ENCODE assay signal across 1 cellular context in the genomic region with DNA sequence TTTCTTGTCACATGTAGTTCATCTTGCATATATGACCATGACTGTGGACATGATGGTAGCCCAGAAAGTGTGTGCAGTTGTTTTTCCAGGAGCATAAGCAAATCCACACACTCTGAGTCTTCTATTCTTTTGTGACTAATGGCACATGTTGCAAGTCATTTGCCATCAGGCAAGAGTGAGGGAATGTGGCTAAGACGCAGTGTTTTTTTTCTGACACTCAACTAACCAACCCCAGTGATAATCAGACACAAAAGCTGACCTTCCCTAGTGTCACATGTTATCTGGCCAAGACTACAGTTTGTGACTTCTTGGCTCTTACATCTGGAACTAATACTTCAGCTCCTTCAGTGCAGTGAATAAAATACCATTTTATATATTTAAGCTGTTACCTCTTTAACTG.
TF ChIP-seq lines count a peak whose summit lies in the region.

No MANE protein-coding gene starts in this region.

TF ChIP-seq in K562, 482 proteins besides CTCF, POLR2A, EP300 and RAD21 (continued from another document):
- TF ChIP-seq VEZF1 (CRISPR knock-in tag; IDR thresholded peaks at IDR 0.05) = peak; percentile 31; the same call in 1 of the 2 replicates
- TF ChIP-seq TRIM24 (IDR thresholded peaks at IDR 0.05) = peak in 1 of 2 experiments; percentile 46; a peak in 1 of 4 replicates
- peak; percentile 62 for TF ChIP-seq C11orf30 (IDR thresholded peaks at IDR 0.05; ENCODE audit: low read depth)
- TF ChIP-seq EP400 (IDR thresholded peaks at IDR 0.05) = peak; percentile 73
- peak; percentile 62; the same call in 1 of the 2 replicates for TF ChIP-seq MAFG (tag; conservative IDR thresholded peaks at IDR 0.05)
- peak; percentile 81 for TF ChIP-seq CEBPG (CRISPR knock-in tag; IDR thresholded peaks at IDR 0.05)
- peak in 1 of 2 experiments; percentile 46; a peak in 1 of 4 replicates for TF ChIP-seq CEBPG (tag; conservative IDR thresholded peaks at IDR 0.05 in 1 of 2, IDR thresholded peaks at IDR 0.05 in 1 of 2)
- TF ChIP-seq, protein P1, sequence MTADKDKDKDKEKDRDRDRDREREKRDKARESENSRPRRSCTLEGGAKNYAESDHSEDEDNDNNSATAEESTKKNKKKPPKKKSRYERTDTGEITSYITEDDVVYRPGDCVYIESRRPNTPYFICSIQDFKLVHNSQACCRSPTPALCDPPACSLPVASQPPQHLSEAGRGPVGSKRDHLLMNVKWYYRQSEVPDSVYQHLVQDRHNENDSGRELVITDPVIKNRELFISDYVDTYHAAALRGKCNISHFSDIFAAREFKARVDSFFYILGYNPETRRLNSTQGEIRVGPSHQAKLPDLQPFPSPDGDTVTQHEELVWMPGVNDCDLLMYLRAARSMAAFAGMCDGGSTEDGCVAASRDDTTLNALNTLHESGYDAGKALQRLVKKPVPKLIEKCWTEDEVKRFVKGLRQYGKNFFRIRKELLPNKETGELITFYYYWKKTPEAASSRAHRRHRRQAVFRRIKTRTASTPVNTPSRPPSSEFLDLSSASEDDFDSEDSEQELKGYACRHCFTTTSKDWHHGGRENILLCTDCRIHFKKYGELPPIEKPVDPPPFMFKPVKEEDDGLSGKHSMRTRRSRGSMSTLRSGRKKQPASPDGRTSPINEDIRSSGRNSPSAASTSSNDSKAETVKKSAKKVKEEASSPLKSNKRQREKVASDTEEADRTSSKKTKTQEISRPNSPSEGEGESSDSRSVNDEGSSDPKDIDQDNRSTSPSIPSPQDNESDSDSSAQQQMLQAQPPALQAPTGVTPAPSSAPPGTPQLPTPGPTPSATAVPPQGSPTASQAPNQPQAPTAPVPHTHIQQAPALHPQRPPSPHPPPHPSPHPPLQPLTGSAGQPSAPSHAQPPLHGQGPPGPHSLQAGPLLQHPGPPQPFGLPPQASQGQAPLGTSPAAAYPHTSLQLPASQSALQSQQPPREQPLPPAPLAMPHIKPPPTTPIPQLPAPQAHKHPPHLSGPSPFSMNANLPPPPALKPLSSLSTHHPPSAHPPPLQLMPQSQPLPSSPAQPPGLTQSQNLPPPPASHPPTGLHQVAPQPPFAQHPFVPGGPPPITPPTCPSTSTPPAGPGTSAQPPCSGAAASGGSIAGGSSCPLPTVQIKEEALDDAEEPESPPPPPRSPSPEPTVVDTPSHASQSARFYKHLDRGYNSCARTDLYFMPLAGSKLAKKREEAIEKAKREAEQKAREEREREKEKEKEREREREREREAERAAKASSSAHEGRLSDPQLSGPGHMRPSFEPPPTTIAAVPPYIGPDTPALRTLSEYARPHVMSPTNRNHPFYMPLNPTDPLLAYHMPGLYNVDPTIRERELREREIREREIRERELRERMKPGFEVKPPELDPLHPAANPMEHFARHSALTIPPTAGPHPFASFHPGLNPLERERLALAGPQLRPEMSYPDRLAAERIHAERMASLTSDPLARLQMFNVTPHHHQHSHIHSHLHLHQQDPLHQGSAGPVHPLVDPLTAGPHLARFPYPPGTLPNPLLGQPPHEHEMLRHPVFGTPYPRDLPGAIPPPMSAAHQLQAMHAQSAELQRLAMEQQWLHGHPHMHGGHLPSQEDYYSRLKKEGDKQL (CRISPR knock-in tag; IDR thresholded peaks at IDR 0.05; ENCODE audit: borderline replicate concordance) = no peak
- no peak for TF ChIP-seq HDAC2 (IDR thresholded peaks at IDR 0.05)
- no peak for TF ChIP-seq POLR2B (IDR thresholded peaks at IDR 0.05; ENCODE audit: low read depth, partially characterized antibody)
TF ChIP-seq in K562: peak in this region for 67.
